ENCODE assay signal across 15 cellular contexts in genomic region chr11:88813233-88813915, GRCh38.
A peak's percentile ranks its signal among the peaks of the same experiment; 100 is the strongest.
DNase-seq lines count a peak whose midpoint lies in the region; ATAC-seq, FAIRE-seq and TF ChIP-seq lines count a peak whose summit lies in the region.
"Had no signal": no experiment of that assay in that cellular context is flagged by ENCODE, and none has a peak within 500 bp of the region (broad histone marks: within the 10 kb centered on the region; RNA-seq: fewer than 3 reads in every experiment).

No MANE protein-coding gene starts in this region.

- TF ChIP-seq POLR2A in GM12878 (IDR thresholded peaks at IDR 0.05; ENCODE audit: low read depth, low read length), result no peak

- H3K79me2 ChIP-seq in GM12878 (ENCODE audit: control insufficient read depth, insufficient read depth, low read length), result no peaks in the 10 kb centered on the region

- H3K36me3 Mint-ChIP-seq in activated CD8-positive, alpha-beta T cell treated with anti-CD3 and anti-CD28 coated beads for 36 hours (ENCODE audit: low read depth), result no peaks in the 10 kb centered on the region
- peaks cover 3% of the 10 kb centered on the region for H3K36me3 Mint-ChIP-seq in activated CD8-positive, alpha-beta T cell treated with anti-CD3 and anti-CD28 coated beads, Interleukin-2, amount 10 ng/mL, durations not matched to agents 7 days and 5 days (ENCODE audit: low read depth)
- H3K36me3 Mint-ChIP-seq in activated CD8-positive, alpha-beta memory T cell treated with anti-CD3 and anti-CD28 coated beads, Interleukin-2, amount 10 ng/mL, durations not matched to agents 7 days and 5 days, result peaks cover 2% of the 10 kb centered on the region
- no peaks in the 10 kb centered on the region for H3K36me3 Mint-ChIP-seq in HFFc6 (ENCODE audit: low read depth)

- no peak overlapping the region for H3K27ac Mint-ChIP-seq in activated CD8-positive, alpha-beta T cell treated with anti-CD3 and anti-CD28 coated beads for 36 hours
- H3K27ac Mint-ChIP-seq in activated CD8-positive, alpha-beta T cell treated with anti-CD3 and anti-CD28 coated beads, Interleukin-2, amount 10 ng/mL, durations not matched to agents 7 days and 5 days, result no peak overlapping the region
- H3K27ac Mint-ChIP-seq in activated CD8-positive, alpha-beta memory T cell treated with anti-CD3 and anti-CD28 coated beads, Interleukin-2, amount 10 ng/mL, durations not matched to agents 7 days and 5 days, result no peak overlapping the region
- no peak overlapping the region for H3K27ac Mint-ChIP-seq in HFFc6
- H3K27ac Mint-ChIP-seq: T-helper 1 cell treated with Interleukin-12 subunit alpha and Interleukin-12 subunit beta and Interleukin-4 antibody, amounts not matched to agents 30 μg/mL and 1 μg/mL, for 36 hours had no signal

- peaks cover 10% of the 10 kb centered on the region; the same call in 1 of the 2 replicates for H3K4me1 ChIP-seq in GM12878 (ENCODE audit: control insufficient read depth, insufficient read depth, low read length)
- H3K4me1 ChIP-seq: A549, left ventricle myocardium inferior, upper lobe of left lung had no signal

- H3K9me3 Mint-ChIP-seq in activated CD8-positive, alpha-beta T cell treated with anti-CD3 and anti-CD28 coated beads for 36 hours, result peaks cover 3% of the 10 kb centered on the region
- H3K9me3 Mint-ChIP-seq in activated CD8-positive, alpha-beta T cell treated with anti-CD3 and anti-CD28 coated beads, Interleukin-2, amount 10 ng/mL, durations not matched to agents 7 days and 5 days (ENCODE audit: insufficient read depth), result peaks cover 5% of the 10 kb centered on the region
- H3K9me3 Mint-ChIP-seq in activated CD8-positive, alpha-beta memory T cell treated with anti-CD3 and anti-CD28 coated beads, Interleukin-2, amount 10 ng/mL, durations not matched to agents 7 days and 5 days (ENCODE audit: low read depth), result no peaks in the 10 kb centered on the region
- H3K9me3 Mint-ChIP-seq in HFFc6, result peaks cover 5% of the 10 kb centered on the region; the same call in 1 of the 2 replicates
- H3K9me3 Mint-ChIP-seq: T-helper 1 cell treated with Interleukin-12 subunit alpha and Interleukin-12 subunit beta and Interleukin-4 antibody, amounts not matched to agents 30 μg/mL and 1 μg/mL, for 36 hours had no signal

- POLR2A ChIA-PET in activated CD8-positive, alpha-beta T cell treated with anti-CD3 and anti-CD28 coated beads for 36 hours (lab: Charles Lee), result no interaction called here
- POLR2A ChIA-PET in activated CD8-positive, alpha-beta T cell treated with anti-CD3 and anti-CD28 coated beads, Interleukin-2, amount 10 ng/mL, durations not matched to agents 7 days and 5 days (lab: Charles Lee), result no interaction called here
- POLR2A ChIA-PET in GM12878 (lab: Charles Lee), result no interaction called here

- peaks cover 9% of the 10 kb centered on the region for H3K4me1 Mint-ChIP-seq in activated CD8-positive, alpha-beta T cell treated with anti-CD3 and anti-CD28 coated beads for 36 hours (ENCODE audit: low read depth)
- peaks cover 7% of the 10 kb centered on the region for H3K4me1 Mint-ChIP-seq in activated CD8-positive, alpha-beta T cell treated with anti-CD3 and anti-CD28 coated beads, Interleukin-2, amount 10 ng/mL, durations not matched to agents 7 days and 5 days (ENCODE audit: low read depth)
- no peaks in the 10 kb centered on the region for H3K4me1 Mint-ChIP-seq in activated CD8-positive, alpha-beta memory T cell treated with anti-CD3 and anti-CD28 coated beads, Interleukin-2, amount 10 ng/mL, durations not matched to agents 7 days and 5 days
- no peaks in the 10 kb centered on the region for H3K4me1 Mint-ChIP-seq in HFFc6 (ENCODE audit: low read depth)

- 0% methylated on average over 1 of the region's 1 CpG for WGBS in GM12878 (ENCODE audit: insufficient coverage, insufficient replicate concordance, low lambda C conversion rate, missing lambda C conversion rate)

- intact Hi-C loops in activated CD8-positive, alpha-beta T cell treated with anti-CD3 and anti-CD28 coated beads for 36 hours (cut with micrococcal nuclease), result no loop called here
- intact Hi-C loops in GM12878 (cut with micrococcal nuclease; ENCODE audit: unreplicated experiment), result loop anchor here (10.0 kb wide), 1 partner anchor 509 kb away; no protein-coding TSS in a partner anchor

- peak; percentile 68 for ATAC-seq in activated CD8-positive, alpha-beta T cell treated with anti-CD3 and anti-CD28 coated beads for 36 hours
- no peak for ATAC-seq in activated CD8-positive, alpha-beta T cell treated with anti-CD3 and anti-CD28 coated beads, Interleukin-2, amount 10 ng/mL, durations not matched to agents 7 days and 5 days
- ATAC-seq in GM21528 (IDR thresholded peaks at IDR 0.05; ENCODE audit: low FRiP score, unreplicated experiment) (peak; percentile 92), HG03095 (IDR thresholded peaks at IDR 0.05; ENCODE audit: unreplicated experiment) (peak; percentile 91), GM12878 (peak; percentile 92)
- no peak for ATAC-seq in activated CD8-positive, alpha-beta memory T cell treated with anti-CD3 and anti-CD28 coated beads, Interleukin-2, amount 10 ng/mL, durations not matched to agents 7 days and 5 days
- ATAC-seq: A549 had no signal

- RAD21 ChIA-PET in GM12878 (lab: Charles Lee; ENCODE audit: unreplicated experiment), result interaction anchor here (1.2 to 1.4 kb wide), 2 partner anchors 454 to 485 kb away, joined by 3 read pairs; no protein-coding TSS in a partner anchor

- H3K4me3 ChIP-seq in GM12878, result peak overlapping the region; percentile 14; the same call in 1 of the 2 replicates
- H3K4me3 ChIP-seq: A549, left ventricle myocardium inferior, upper lobe of left lung had no signal

- H3K36me3 ChIP-seq in GM12878 (ENCODE audit: control insufficient read depth in 2 of 2, insufficient read depth in 2 of 2, low read length in 1 of 2), result no peaks in the 10 kb centered on the region
- H3K36me3 ChIP-seq: left ventricle myocardium inferior, upper lobe of left lung had no signal

- TF ChIP-seq CTCF in activated CD8-positive, alpha-beta T cell treated with anti-CD3 and anti-CD28 coated beads for 36 hours (IDR thresholded peaks at IDR 0.05), result no peak
- TF ChIP-seq CTCF in GM12878 (IDR thresholded peaks at IDR 0.05 in 2 of 3, conservative IDR thresholded peaks at IDR 0.05 in 1 of 3; ENCODE audit: control insufficient read depth in 2 of 3, extremely low read depth in 1 of 3, insufficient read depth in 1 of 3, low read depth in 3 of 3, low read length in 3 of 3) (no peak; a peak in 1 of 6 replicates), HFFc6 (IDR thresholded peaks at IDR 0.05) (no peak)

- TF ChIP-seq EP300 in GM12878 (IDR thresholded peaks at IDR 0.05; ENCODE audit: borderline replicate concordance in 1 of 2, control insufficient read depth in 1 of 2, low read depth in 2 of 2, low read length in 2 of 2), result no peak

- CTCF ChIA-PET in activated CD8-positive, alpha-beta T cell treated with anti-CD3 and anti-CD28 coated beads for 36 hours (lab: Charles Lee), result no interaction called here
- CTCF ChIA-PET in activated CD8-positive, alpha-beta T cell treated with anti-CD3 and anti-CD28 coated beads, Interleukin-2, amount 10 ng/mL, durations not matched to agents 7 days and 5 days (lab: Charles Lee), result interaction anchor here (0.9 kb wide), 1 partner anchor 80 kb away, joined by 3 read pairs; no protein-coding TSS in a partner anchor
- CTCF ChIA-PET in GM12878 (lab: Yijun Ruan, JAX), result no interaction called here
- CTCF ChIA-PET in activated CD8-positive, alpha-beta memory T cell treated with anti-CD3 and anti-CD28 coated beads, Interleukin-2, amount 10 ng/mL, durations not matched to agents 7 days and 5 days (lab: Charles Lee), result no interaction called here

- no peak for TF ChIP-seq RAD21 in GM12878 (IDR thresholded peaks at IDR 0.05; ENCODE audit: insufficient read depth, low read depth, low read length)

- FAIRE-seq in GM12878 (lab: Jason Lieb, UNC), result peak; percentile 54
- FAIRE-seq: A549, colon, H54 had no signal

- no peak overlapping the region for H3K9ac ChIP-seq in GM12878 (ENCODE audit: control insufficient read depth, insufficient read depth, low read length)

- peak overlapping the region; percentile 24; the same call in 1 of the 2 replicates for H3K27ac ChIP-seq in GM12878 (ENCODE audit: control insufficient read depth, insufficient read depth)
- H3K27ac ChIP-seq: A549, left ventricle myocardium inferior, upper lobe of left lung had no signal

- SMC1A ChIA-PET in GM12878 (lab: Charles Lee; ENCODE audit: uncharacterized antibody, unreplicated experiment), result interaction anchor here (1.2 to 1.4 kb wide), 3 partner anchors 11 to 512 kb away, joined by 3 to 7 read pairs (median 3); no protein-coding TSS in a partner anchor

- no peaks in the 10 kb centered on the region for H3K27me3 Mint-ChIP-seq in activated CD8-positive, alpha-beta T cell treated with anti-CD3 and anti-CD28 coated beads for 36 hours
- no peaks in the 10 kb centered on the region for H3K27me3 Mint-ChIP-seq in activated CD8-positive, alpha-beta T cell treated with anti-CD3 and anti-CD28 coated beads, Interleukin-2, amount 10 ng/mL, durations not matched to agents 7 days and 5 days (ENCODE audit: low read depth)
- H3K27me3 Mint-ChIP-seq in activated CD8-positive, alpha-beta memory T cell treated with anti-CD3 and anti-CD28 coated beads, Interleukin-2, amount 10 ng/mL, durations not matched to agents 7 days and 5 days, result no peaks in the 10 kb centered on the region
- peaks cover 2% of the 10 kb centered on the region; the same call in 1 of the 2 replicates for H3K27me3 Mint-ChIP-seq in HFFc6 (ENCODE audit: insufficient read depth)

- DNase-seq in activated CD8-positive, alpha-beta T cell treated with anti-CD3 and anti-CD28 coated beads for 36 hours, result no peak
- no peak for DNase-seq in activated CD8-positive, alpha-beta T cell treated with anti-CD3 and anti-CD28 coated beads, Interleukin-2, amount 10 ng/mL, durations not matched to agents 7 days and 5 days
- DNase-seq in GM12878 (ENCODE audit: low read depth, low spot score), result no peak
- DNase-seq in NCI-H446 treated with DMSO at 0.1 percent for 48 hours (lab: John Stamatoyannopoulos, UW), result no peak
- DNase-seq in activated CD8-positive, alpha-beta memory T cell treated with anti-CD3 and anti-CD28 coated beads, Interleukin-2, amount 10 ng/mL, durations not matched to agents 7 days and 5 days, result no peak
- no peak for DNase-seq in HFFc6
- DNase-seq: DMS79 treated with DMSO at 0.1 percent for 48 hours, left ventricle myocardium inferior, upper lobe of left lung had no signal

- H4K20me1 ChIP-seq in GM12878 (ENCODE audit: control insufficient read depth, insufficient read depth), result no peaks in the 10 kb centered on the region

- no peaks in the 10 kb centered on the region for H3K27me3 ChIP-seq in GM12878 (replicated peaks in 1 of 2; ENCODE audit: control insufficient read depth in 2 of 2, insufficient read depth in 2 of 2, low read length in 1 of 2)
- H3K27me3 ChIP-seq: upper lobe of left lung had no signal

- no peak overlapping the region for H2AFZ ChIP-seq in GM12878 (ENCODE audit: control insufficient read depth, low read depth, low read length)

- in situ Hi-C loops in GM12878 (cut with MboI), result no loop called here

- H3K9me3 ChIP-seq in GM12878 (replicated peaks; ENCODE audit: control insufficient read depth, insufficient read depth, low read length), result peaks cover 3% of the 10 kb centered on the region; the same call in 2 of the 3 replicates
- H3K9me3 ChIP-seq: A549, upper lobe of left lung had no signal

- no TSS peak for BruUV-seq in GM12878 (replicated peaks; lab: Mats Ljungman, UMichigan)

- no peak overlapping the region for H3K4me3 Mint-ChIP-seq in activated CD8-positive, alpha-beta T cell treated with anti-CD3 and anti-CD28 coated beads for 36 hours
- H3K4me3 Mint-ChIP-seq in activated CD8-positive, alpha-beta T cell treated with anti-CD3 and anti-CD28 coated beads, Interleukin-2, amount 10 ng/mL, durations not matched to agents 7 days and 5 days, result no peak overlapping the region
- no peak overlapping the region for H3K4me3 Mint-ChIP-seq in activated CD8-positive, alpha-beta memory T cell treated with anti-CD3 and anti-CD28 coated beads, Interleukin-2, amount 10 ng/mL, durations not matched to agents 7 days and 5 days
- no peak overlapping the region for H3K4me3 Mint-ChIP-seq in HFFc6
- H3K4me3 Mint-ChIP-seq: T-helper 1 cell treated with Interleukin-12 subunit alpha and Interleukin-12 subunit beta and Interleukin-4 antibody, amounts not matched to agents 30 μg/mL and 1 μg/mL, for 36 hours had no signal

- 0 out of 2 replicates have a peak overlapping the region, but pooled peaks have one; percentile 60 for H3K4me2 ChIP-seq in GM12878 (ENCODE audit: control insufficient read depth, insufficient read depth)
- H3K4me2 ChIP-seq: A549 had no signal

Comparison
In these comparisons a context has a peak if more than half of its experiments do, and no peak if none do; other contexts are left out.
1. ATAC-seq: peak in activated CD8-positive, alpha-beta T cell treated with anti-CD3 and anti-CD28 coated beads for 36 hours (single experiment), GM21528 (single experiment), HG03095 (single experiment) and GM12878 (single experiment); none in activated CD8-positive, alpha-beta T cell treated with anti-CD3 and anti-CD28 coated beads, Interleukin-2, amount 10 ng/mL, durations not matched to agents 7 days and 5 days (single experiment) and activated CD8-positive, alpha-beta memory T cell treated with anti-CD3 and anti-CD28 coated beads, Interleukin-2, amount 10 ng/mL, durations not matched to agents 7 days and 5 days (single experiment).